Comparison of ENCODE assay signal across 1 cellular context in the genomic region with DNA sequence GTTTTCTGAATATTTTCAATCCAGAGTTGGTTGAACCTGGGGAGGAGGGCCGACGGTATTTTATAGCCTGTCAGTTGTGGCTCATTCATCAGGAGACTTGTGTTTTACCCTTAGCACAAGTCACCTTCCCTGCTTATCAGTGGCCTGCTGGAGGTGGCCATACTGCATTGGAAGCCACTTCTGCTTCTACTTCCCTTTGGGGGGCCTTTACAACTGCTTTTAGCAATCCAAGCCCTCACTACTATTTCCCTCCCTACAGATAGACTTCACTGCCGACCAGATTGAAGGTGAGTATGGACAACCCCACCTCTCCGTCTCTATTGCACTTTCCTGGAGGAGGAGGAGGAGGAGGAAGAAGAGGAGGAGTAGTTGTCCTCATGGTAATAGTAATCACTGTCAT.
TF ChIP-seq lines count a peak whose summit lies in the region.

No MANE protein-coding gene starts in this region.

TF ChIP-seq in K562, 482 proteins besides CTCF, POLR2A, EP300 and RAD21 (continued from another document and continues in another):
- TF ChIP-seq, protein P1, sequence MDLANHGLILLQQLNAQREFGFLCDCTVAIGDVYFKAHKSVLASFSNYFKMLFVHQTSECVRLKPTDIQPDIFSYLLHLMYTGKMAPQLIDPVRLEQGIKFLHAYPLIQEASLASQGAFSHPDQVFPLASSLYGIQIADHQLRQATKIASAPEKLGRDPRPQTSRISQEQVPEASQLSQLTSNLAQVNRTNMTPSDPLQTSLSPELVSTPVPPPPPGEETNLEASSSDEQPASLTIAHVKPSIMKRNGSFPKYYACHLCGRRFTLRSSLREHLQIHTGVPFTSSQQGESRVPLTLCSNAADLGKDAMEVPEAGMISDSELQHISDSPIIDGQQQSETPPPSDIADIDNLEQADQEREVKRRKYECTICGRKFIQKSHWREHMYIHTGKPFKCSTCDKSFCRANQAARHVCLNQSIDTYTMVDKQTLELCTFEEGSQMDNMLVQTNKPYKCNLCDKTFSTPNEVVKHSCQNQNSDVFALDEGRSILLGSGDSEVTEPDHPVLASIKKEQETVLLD (IDR thresholded peaks at IDR 0.05), result peak; percentile 50; the same call in 1 of the 2 replicates
- TF ChIP-seq HSF4 (CRISPR knock-in tag; IDR thresholded peaks at IDR 0.05; ENCODE audit: borderline replicate concordance) (no peak), RNF2 (IDR thresholded peaks at IDR 0.05) (0 out of 2 replicates have a peak, but pooled peaks have one; percentile 24), ATF7 (IDR thresholded peaks at IDR 0.05) (0 out of 2 replicates have a peak, but pooled peaks have one; percentile 14), PRMT5 (CRISPR knock-in tag; IDR thresholded peaks at IDR 0.05) (no peak), EHMT2 (IDR thresholded peaks at IDR 0.05) (peak; percentile 84), DPF2 (IDR thresholded peaks at IDR 0.05) (peak; percentile 75), ESRRA (IDR thresholded peaks at IDR 0.05; ENCODE audit: borderline replicate concordance, low read depth) (peak; percentile 45; the same call in 1 of the 2 replicates), IFI16 (CRISPR knock-in tag; IDR thresholded peaks at IDR 0.05) (no peak), KDM4B (IDR thresholded peaks at IDR 0.05; ENCODE audit: borderline replicate concordance in 2 of 2, low read depth in 1 of 2) (no peak), CREB1 (IDR thresholded peaks at IDR 0.05) (no peak), CREB1 (CRISPR knock-in tag; IDR thresholded peaks at IDR 0.05) (no peak), MEIS2 (IDR thresholded peaks at IDR 0.05; ENCODE audit: partially characterized antibody) (peak; percentile 93), FOSL1 (tag; conservative IDR thresholded peaks at IDR 0.05) (0 out of 2 replicates have a peak, but pooled peaks have one; percentile 18), SMARCA5 (IDR thresholded peaks at IDR 0.05) (no peak), ZNF347 (CRISPR knock-in tag; IDR thresholded peaks at IDR 0.05; ENCODE audit: low read depth) (no peak), BRD9 (IDR thresholded peaks at IDR 0.05; ENCODE audit: low read depth, partially characterized antibody) (no peak), TCF7L2 (IDR thresholded peaks at IDR 0.05; ENCODE audit: low read depth, low read length) (no peak), ARID2 (IDR thresholded peaks at IDR 0.05) (no peak), ZNF3 (CRISPR knock-in tag; IDR thresholded peaks at IDR 0.05) (no peak), YY1 (IDR thresholded peaks at IDR 0.05; ENCODE audit: borderline replicate concordance in 1 of 3, control insufficient read depth in 1 of 3, extremely low read depth in 1 of 3, insufficient read depth in 3 of 3, insufficient read length in 1 of 3, insufficient replicate concordance in 2 of 3, low read depth in 1 of 3, low read length in 2 of 3) (peak; percentile 10 to 88 (median 41)), TAF1 (IDR thresholded peaks at IDR 0.05; ENCODE audit: control insufficient read depth, extremely low read depth, insufficient read depth, low read length, severe bottlenecking) (no peak), FOXA1 (IDR thresholded peaks at IDR 0.05; ENCODE audit: borderline replicate concordance) (no peak), PTRF (tag; IDR thresholded peaks at IDR 0.05) (no peak), KDM1A (IDR thresholded peaks at IDR 0.05) (peak; percentile 72 to 75; a peak in 3 of 4 replicates)
- TF ChIP-seq, protein P2, sequence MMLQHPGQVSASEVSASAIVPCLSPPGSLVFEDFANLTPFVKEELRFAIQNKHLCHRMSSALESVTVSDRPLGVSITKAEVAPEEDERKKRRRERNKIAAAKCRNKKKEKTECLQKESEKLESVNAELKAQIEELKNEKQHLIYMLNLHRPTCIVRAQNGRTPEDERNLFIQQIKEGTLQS (IDR thresholded peaks at IDR 0.05), result 0 out of 2 replicates have a peak, but pooled peaks have one; percentile 7
- TF ChIP-seq, protein P2 (CRISPR knock-in tag; conservative IDR thresholded peaks at IDR 0.05), result no peak
- TF ChIP-seq, protein P3, sequence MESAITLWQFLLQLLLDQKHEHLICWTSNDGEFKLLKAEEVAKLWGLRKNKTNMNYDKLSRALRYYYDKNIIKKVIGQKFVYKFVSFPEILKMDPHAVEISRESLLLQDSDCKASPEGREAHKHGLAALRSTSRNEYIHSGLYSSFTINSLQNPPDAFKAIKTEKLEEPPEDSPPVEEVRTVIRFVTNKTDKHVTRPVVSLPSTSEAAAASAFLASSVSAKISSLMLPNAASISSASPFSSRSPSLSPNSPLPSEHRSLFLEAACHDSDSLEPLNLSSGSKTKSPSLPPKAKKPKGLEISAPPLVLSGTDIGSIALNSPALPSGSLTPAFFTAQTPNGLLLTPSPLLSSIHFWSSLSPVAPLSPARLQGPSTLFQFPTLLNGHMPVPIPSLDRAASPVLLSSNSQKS (CRISPR knock-in tag; IDR thresholded peaks at IDR 0.05), result no peak
- TF ChIP-seq, protein P4, sequence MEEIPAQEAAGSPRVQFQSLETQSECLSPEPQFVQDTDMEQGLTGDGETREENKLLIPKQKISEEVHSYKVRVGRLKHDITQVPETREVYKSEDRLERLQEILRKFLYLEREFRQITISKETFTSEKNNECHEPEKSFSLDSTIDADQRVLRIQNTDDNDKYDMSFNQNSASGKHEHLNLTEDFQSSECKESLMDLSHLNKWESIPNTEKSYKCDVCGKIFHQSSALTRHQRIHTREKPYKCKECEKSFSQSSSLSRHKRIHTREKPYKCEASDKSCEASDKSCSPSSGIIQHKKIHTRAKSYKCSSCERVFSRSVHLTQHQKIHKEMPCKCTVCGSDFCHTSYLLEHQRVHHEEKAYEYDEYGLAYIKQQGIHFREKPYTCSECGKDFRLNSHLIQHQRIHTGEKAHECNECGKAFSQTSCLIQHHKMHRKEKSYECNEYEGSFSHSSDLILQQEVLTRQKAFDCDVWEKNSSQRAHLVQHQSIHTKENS (CRISPR knock-in tag; IDR thresholded peaks at IDR 0.05), result no peak
- TF ChIP-seq, protein P5, sequence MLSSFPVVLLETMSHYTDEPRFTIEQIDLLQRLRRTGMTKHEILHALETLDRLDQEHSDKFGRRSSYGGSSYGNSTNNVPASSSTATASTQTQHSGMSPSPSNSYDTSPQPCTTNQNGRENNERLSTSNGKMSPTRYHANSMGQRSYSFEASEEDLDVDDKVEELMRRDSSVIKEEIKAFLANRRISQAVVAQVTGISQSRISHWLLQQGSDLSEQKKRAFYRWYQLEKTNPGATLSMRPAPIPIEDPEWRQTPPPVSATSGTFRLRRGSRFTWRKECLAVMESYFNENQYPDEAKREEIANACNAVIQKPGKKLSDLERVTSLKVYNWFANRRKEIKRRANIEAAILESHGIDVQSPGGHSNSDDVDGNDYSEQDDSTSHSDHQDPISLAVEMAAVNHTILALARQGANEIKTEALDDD (IDR thresholded peaks at IDR 0.05), result peak; percentile 75
- TF ChIP-seq, protein P6, sequence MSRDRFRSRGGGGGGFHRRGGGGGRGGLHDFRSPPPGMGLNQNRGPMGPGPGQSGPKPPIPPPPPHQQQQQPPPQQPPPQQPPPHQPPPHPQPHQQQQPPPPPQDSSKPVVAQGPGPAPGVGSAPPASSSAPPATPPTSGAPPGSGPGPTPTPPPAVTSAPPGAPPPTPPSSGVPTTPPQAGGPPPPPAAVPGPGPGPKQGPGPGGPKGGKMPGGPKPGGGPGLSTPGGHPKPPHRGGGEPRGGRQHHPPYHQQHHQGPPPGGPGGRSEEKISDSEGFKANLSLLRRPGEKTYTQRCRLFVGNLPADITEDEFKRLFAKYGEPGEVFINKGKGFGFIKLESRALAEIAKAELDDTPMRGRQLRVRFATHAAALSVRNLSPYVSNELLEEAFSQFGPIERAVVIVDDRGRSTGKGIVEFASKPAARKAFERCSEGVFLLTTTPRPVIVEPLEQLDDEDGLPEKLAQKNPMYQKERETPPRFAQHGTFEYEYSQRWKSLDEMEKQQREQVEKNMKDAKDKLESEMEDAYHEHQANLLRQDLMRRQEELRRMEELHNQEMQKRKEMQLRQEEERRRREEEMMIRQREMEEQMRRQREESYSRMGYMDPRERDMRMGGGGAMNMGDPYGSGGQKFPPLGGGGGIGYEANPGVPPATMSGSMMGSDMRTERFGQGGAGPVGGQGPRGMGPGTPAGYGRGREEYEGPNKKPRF (IDR thresholded peaks at IDR 0.05; ENCODE audit: low read depth, low read length), result no peak
- TF ChIP-seq, protein P7, sequence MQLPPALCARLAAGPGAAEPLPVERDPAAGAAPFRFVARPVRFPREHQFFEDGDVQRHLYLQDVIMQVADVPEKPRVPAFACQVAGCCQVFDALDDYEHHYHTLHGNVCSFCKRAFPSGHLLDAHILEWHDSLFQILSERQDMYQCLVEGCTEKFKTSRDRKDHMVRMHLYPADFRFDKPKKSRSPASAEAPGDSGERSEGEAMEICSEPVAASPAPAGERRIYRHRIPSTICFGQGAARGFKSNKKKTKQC (CRISPR knock-in tag; IDR thresholded peaks at IDR 0.05), result no peak
- TF ChIP-seq, protein P8, sequence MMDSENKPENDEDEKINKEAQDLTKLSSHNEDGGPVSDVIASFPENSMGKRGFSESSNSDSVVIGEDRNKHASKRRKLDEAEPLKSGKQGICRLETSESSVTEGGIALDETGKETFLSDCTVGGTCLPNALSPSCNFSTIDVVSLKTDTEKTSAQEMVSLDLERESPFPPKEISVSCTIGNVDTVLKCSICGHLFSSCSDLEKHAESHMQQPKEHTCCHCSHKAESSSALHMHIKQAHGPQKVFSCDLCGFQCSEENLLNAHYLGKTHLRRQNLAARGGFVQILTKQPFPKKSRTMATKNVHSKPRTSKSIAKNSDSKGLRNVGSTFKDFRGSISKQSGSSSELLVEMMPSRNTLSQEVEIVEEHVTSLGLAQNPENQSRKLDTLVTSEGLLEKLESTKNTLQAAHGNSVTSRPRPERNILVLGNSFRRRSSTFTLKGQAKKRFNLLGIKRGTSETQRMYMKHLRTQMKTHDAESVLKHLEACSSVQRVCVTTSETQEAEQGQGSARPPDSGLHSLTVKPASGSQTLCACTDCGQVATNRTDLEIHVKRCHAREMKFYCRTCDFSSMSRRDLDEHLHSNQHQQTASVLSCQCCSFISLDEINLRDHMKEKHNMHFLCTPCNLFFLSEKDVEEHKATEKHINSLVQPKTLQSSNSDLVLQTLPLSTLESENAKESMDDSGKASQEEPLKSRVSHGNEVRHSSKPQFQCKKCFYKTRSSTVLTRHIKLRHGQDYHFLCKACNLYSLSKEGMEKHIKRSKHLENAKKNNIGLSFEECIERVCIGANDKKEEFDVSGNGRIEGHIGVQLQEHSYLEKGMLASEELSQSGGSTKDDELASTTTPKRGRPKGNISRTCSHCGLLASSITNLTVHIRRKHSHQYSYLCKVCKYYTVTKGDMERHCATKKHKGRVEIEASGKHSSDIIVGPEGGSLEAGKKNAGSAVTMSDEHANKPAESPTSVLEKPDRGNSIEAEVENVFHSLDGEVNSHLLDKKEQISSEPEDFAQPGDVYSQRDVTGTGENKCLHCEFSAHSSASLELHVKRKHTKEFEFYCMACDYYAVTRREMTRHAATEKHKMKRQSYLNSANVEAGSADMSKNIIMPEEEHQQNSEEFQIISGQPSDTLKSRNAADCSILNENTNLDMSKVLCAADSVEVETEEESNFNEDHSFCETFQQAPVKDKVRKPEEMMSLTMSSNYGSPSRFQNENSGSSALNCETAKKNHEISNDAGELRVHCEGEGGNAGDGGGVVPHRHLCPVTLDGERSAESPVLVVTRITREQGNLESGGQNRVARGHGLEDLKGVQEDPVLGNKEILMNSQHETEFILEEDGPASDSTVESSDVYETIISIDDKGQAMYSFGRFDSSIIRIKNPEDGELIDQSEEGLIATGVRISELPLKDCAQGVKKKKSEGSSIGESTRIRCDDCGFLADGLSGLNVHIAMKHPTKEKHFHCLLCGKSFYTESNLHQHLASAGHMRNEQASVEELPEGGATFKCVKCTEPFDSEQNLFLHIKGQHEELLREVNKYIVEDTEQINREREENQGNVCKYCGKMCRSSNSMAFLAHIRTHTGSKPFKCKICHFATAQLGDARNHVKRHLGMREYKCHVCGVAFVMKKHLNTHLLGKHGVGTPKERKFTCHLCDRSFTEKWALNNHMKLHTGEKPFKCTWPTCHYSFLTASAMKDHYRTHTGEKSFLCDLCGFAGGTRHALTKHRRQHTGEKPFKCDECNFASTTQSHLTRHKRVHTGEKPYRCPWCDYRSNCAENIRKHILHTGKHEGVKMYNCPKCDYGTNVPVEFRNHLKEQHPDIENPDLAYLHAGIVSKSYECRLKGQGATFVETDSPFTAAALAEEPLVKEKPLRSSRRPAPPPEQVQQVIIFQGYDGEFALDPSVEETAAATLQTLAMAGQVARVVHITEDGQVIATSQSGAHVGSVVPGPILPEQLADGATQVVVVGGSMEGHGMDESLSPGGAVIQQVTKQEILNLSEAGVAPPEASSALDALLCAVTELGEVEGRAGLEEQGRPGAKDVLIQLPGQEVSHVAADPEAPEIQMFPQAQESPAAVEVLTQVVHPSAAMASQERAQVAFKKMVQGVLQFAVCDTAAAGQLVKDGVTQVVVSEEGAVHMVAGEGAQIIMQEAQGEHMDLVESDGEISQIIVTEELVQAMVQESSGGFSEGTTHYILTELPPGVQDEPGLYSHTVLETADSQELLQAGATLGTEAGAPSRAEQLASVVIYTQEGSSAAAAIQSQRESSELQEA (IDR thresholded peaks at IDR 0.05; ENCODE audit: low read depth), result no peak
- TF ChIP-seq, protein P9, sequence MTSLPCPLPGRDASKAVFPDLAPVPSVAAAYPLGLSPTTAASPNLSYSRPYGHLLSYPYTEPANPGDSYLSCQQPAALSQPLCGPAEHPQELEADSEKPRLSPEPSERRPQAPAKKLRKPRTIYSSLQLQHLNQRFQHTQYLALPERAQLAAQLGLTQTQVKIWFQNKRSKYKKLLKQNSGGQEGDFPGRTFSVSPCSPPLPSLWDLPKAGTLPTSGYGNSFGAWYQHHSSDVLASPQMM (CRISPR knock-in tag; IDR thresholded peaks at IDR 0.05), result no peak
- TF ChIP-seq, protein P10, sequence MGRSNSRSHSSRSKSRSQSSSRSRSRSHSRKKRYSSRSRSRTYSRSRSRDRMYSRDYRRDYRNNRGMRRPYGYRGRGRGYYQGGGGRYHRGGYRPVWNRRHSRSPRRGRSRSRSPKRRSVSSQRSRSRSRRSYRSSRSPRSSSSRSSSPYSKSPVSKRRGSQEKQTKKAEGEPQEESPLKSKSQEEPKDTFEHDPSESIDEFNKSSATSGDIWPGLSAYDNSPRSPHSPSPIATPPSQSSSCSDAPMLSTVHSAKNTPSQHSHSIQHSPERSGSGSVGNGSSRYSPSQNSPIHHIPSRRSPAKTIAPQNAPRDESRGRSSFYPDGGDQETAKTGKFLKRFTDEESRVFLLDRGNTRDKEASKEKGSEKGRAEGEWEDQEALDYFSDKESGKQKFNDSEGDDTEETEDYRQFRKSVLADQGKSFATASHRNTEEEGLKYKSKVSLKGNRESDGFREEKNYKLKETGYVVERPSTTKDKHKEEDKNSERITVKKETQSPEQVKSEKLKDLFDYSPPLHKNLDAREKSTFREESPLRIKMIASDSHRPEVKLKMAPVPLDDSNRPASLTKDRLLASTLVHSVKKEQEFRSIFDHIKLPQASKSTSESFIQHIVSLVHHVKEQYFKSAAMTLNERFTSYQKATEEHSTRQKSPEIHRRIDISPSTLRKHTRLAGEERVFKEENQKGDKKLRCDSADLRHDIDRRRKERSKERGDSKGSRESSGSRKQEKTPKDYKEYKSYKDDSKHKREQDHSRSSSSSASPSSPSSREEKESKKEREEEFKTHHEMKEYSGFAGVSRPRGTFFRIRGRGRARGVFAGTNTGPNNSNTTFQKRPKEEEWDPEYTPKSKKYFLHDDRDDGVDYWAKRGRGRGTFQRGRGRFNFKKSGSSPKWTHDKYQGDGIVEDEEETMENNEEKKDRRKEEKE (IDR thresholded peaks at IDR 0.05; ENCODE audit: borderline replicate concordance in 1 of 2, control insufficient read depth in 1 of 2, low read depth in 2 of 2, low read length in 1 of 2), result no peak
